In the genomic region with DNA sequence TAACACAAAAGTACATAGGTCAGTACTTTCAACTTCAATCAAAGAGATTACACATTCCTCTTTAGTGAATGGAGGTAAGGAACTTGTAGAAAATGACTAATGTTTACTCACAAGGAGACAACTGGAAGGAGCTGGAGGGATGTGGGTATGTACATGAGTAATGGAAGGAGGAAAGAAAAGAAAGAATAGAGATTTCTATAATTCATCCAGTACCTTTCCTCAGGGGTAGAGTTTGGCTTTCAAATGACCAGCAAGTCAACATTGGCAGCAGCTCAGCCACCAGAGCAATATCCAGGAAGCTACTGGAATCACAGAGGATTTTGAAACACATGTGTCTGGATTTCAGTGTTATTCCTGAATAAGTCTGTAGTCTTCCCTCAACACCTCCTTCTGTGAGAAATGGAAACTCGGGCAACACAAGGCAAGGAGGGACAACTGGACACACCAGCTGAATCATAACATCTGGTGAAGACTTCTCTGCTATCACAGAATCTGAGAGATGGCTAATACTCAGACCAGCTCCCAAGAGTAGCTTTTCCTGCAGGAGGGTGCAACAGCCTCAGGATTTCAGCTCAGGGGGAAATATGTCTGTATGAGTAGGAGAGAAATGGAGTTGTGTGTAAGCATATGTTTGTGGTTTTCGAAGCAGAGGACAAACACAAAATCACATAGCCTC, we compare ENCODE assay signal across 12 cellular contexts.
A peak's percentile ranks its signal among the peaks of the same experiment; 100 is the strongest.
DNase-seq lines count a peak whose midpoint lies in the region; ATAC-seq, FAIRE-seq and TF ChIP-seq lines count a peak whose summit lies in the region.
"Had no signal": no experiment of that assay in that cellular context is flagged by ENCODE, and none has a peak within 500 bp of the region (broad histone marks: within the 10 kb centered on the region; RNA-seq: fewer than 3 reads in every experiment).

No MANE protein-coding gene starts in this region.

- WGBS in heart right ventricle, 2 donors: 68 to 74% methylated on average over 2 of the region's 2 CpGs

- H3K4me3 ChIP-seq in astrocyte of the cerebellum (ENCODE audit: low read depth, low read length): no peak overlapping the region
- no peak overlapping the region for H3K4me3 ChIP-seq in heart right ventricle

- no peaks in the 10 kb centered on the region for H3K9me3 ChIP-seq in heart right ventricle

- peak; percentile 91 for DNase-seq in HPDE6-E6E7 (ENCODE audit: extremely low spot score)
- DNase-seq in astrocyte of the cerebellum (ENCODE audit: low read depth): peak; percentile 4
- peak in 1 of 2 donors; percentile 15 for DNase-seq in heart right ventricle
- DNase-seq in urothelium cell line (ENCODE audit: low spot score): peak; percentile 16
- no peak for DNase-seq in MV-4-11 (lab: John Stamatoyannopoulos, UW)
- DNase-seq: activated CD4-positive, alpha-beta T cell treated with anti-CD3 and anti-CD28 coated beads for 1 hour; cortex of kidney; naive B cell; NCI-H1694 had no signal

- peaks cover 0 to 13% (median 0%) of the 10 kb centered on the region in 9 donors for H3K4me1 ChIP-seq in heart right ventricle

- TF ChIP-seq CTCF in astrocyte of the cerebellum (IDR thresholded peaks at IDR 0.05; ENCODE audit: low read depth, low read length, missing control alignments) (no peak), heart right ventricle (IDR thresholded peaks at IDR 0.05) (no peak)

- no peaks in the 10 kb centered on the region for H3K36me3 ChIP-seq in heart right ventricle

- ATAC-seq in heart right ventricle (peak in 7 of 8 donors; percentile 16 to 71 (median 47)), GM18870 (IDR thresholded peaks at IDR 0.05; ENCODE audit: unreplicated experiment) (no peak), HG02884 (IDR thresholded peaks at IDR 0.05; ENCODE audit: unreplicated experiment) (no peak)
- ATAC-seq: stimulated activated memory B cell treated with anti-CD40 and anti-IgM and Interleukin-4, amounts not matched to agents 10 μg/mL and 1 μg/mL and 100 μg/mL, for 72 hours had no signal

- intact Hi-C loops in heart right ventricle (cut with DNase I): no loop called here

- H3K27me3 ChIP-seq in heart right ventricle: no peaks in the 10 kb centered on the region

- no peak for FAIRE-seq in urothelium cell line (lab: Jason Lieb, UNC)

- in situ Hi-C loops in astrocyte of the cerebellum (cut with HindIII; ENCODE audit: low sequenced_read_pairs): no loop called here

- H3K27ac ChIP-seq in heart right ventricle: peak overlapping the region in 3 of 10 donors; percentile 33 to 43 (median 42)

Comparison
In these comparisons a context has a peak if more than half of its experiments do, and no peak if none do; other contexts are left out.
1. ATAC-seq: peak in heart right ventricle (7 of 8); none in GM18870 (single experiment) and HG02884 (single experiment).